30 cellular contexts compared by ENCODE assay signal in the genomic region with DNA sequence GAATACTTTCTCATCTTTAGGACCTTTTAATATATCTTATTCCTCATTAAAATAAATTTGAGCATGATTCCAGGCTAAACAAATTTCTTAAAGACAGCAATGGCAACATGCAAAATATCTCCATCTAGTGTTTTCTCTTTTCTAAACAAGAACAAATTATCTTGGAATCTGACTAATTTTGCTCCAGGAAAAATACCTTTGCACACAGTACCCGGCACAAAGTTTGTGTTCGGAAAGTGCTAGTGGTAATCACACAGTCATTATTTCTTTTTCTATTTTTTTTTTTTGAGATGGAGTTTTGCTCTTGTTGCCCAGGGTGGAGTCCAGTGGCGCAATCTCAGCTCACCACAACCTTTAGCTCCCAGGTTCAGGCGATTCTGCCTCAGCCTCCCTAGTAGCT.
"Had no signal": no experiment of that assay in that cellular context is flagged by ENCODE, and none has a peak within 500 bp of the region (broad histone marks: within the 10 kb centered on the region; RNA-seq: fewer than 3 reads in every experiment).

No MANE protein-coding gene starts in this region.

- H3K36me3 Mint-ChIP-seq: immature natural killer cell, mesothelial cell of epicardium, naive B cell, type B pancreatic cell had no signal

- H3K9me3 ChIP-seq: left lung, pancreas, prostate gland, suprapubic skin, thoracic aorta, tibial artery, vagina had no signal

- ATAC-seq: left colon, left lung, pancreas, right cardiac atrium, sciatic nerve had no signal

- H3K27me3 Mint-ChIP-seq: stimulated activated naive CD8-positive, alpha-beta T cell treated with anti-CD3 and anti-CD28 coated beads, Interleukin-15, Interleukin-2, amounts not matched to agents 100 ng/mL and 50 ng/mL, for 24 hours; type B pancreatic cell had no signal

- H3K36me3 ChIP-seq: left lung, pancreas, prostate gland, suprapubic skin, thoracic aorta, tibial artery, vagina had no signal

- H3K27ac Mint-ChIP-seq: mesothelial cell of epicardium; naive B cell; nephron; stimulated activated naive CD8-positive, alpha-beta T cell treated with anti-CD3 and anti-CD28 coated beads, Interleukin-15, Interleukin-2, amounts not matched to agents 100 ng/mL and 50 ng/mL, for 24 hours; type B pancreatic cell had no signal

- H3K4me3 Mint-ChIP-seq: immature natural killer cell; mesothelial cell of epicardium; naive B cell; nephron; neural crest cell; stimulated activated naive CD8-positive, alpha-beta T cell treated with anti-CD3 and anti-CD28 coated beads, Interleukin-15, Interleukin-2, amounts not matched to agents 100 ng/mL and 50 ng/mL, for 24 hours; type B pancreatic cell had no signal

- H3K4me3 ChIP-seq: left lung, lung, pancreas, prostate gland, skin epidermis, suprapubic skin, thoracic aorta, tibial artery, vagina had no signal

- H3K4me1 ChIP-seq: pancreas, prostate gland had no signal

- DNase-seq: hypothalamus; immature natural killer cell; kidney; left colon; left lung; mesendoderm; naive B cell; nucleus accumbens; pancreas; posterior cingulate gyrus; retina; right cardiac atrium; stimulated activated CD4-positive, alpha-beta T cell treated with anti-CD3 and anti-CD28 coated beads, Interleukin-12 subunit alpha, Interleukin-12 subunit beta, amount 100 ng/mL, for 4 hours; stimulated activated CD4-positive, alpha-beta T cell treated with anti-CD3 and anti-CD28 coated beads, Interleukin-15, amount 100 ng/mL, for 24 hours; stimulated activated CD4-positive, alpha-beta T cell treated with anti-CD3 and anti-CD28 coated beads, Interleukin-2, amount 100 ng/mL, for 24 hours; stimulated activated CD4-positive, alpha-beta T cell treated with anti-CD3 and anti-CD28 coated beads, Interleukin-4, amount 100 ng/mL, for 1 hour; stimulated activated naive CD4-positive, alpha-beta T cell; tibial artery had no signal

- H3K27ac ChIP-seq: left lung, pancreas, prostate gland, skin epidermis, suprapubic skin, thoracic aorta, tibial artery, vagina had no signal

- H3K27me3 ChIP-seq: left lung, pancreas, suprapubic skin, tibial artery, vagina had no signal
